Comparison of ENCODE assay signal across 26 cellular contexts in genomic region chr3:127985655-127986225, GRCh38.
"Had no signal": no experiment of that assay in that cellular context is flagged by ENCODE, and none has a peak within 500 bp of the region (broad histone marks: within the 10 kb centered on the region; RNA-seq: fewer than 3 reads in every experiment).

No MANE protein-coding gene starts in this region.

- H3K9me3 ChIP-seq: adrenal gland, body of pancreas had no signal

- H3K4me3 ChIP-seq: adrenal gland, body of pancreas had no signal

- ATAC-seq: activated CD4-positive, alpha-beta T cell treated with anti-CD3 and anti-CD28 coated beads for 36 hours; activated CD8-positive, alpha-beta memory T cell treated with anti-CD3 and anti-CD28 coated beads, Interleukin-2, amount 10 ng/mL, durations not matched to agents 7 days and 5 days; activated CD8-positive, alpha-beta T cell treated with anti-CD3 and anti-CD28 coated beads, Interleukin-2, amount 10 ng/mL, durations not matched to agents 7 days and 5 days; activated naive CD8-positive, alpha-beta T cell treated with anti-CD3 and anti-CD28 coated beads, Interleukin-2, amount 50 U/mL, for 24 hours; body of pancreas; effector memory CD8-positive, alpha-beta T cell had no signal

- H3K36me3 ChIP-seq: adrenal gland had no signal

- DNase-seq: activated CD4-positive, alpha-beta memory T cell treated with anti-CD3 and anti-CD28 coated beads for 36 hours; activated CD4-positive, alpha-beta T cell treated with anti-CD3 and anti-CD28 coated beads for 36 hours; activated CD4-positive, alpha-beta T cell treated with anti-CD3 and anti-CD28 coated beads, Interleukin-2, amount 10 ng/mL, durations not matched to agents 24 days and 14 days; activated CD4-positive, CD25-positive, alpha-beta regulatory T cell; activated CD4-positive, CD25-positive, alpha-beta regulatory T cell treated with anti-CD3 and anti-CD28 coated beads, Interleukin-2, amount 50 U/mL, for 72 hours; activated CD8-positive, alpha-beta memory T cell treated with anti-CD3 and anti-CD28 coated beads, Interleukin-2, amount 10 ng/mL, durations not matched to agents 7 days and 5 days; activated CD8-positive, alpha-beta memory T cell treated with anti-CD3 and anti-CD28 coated beads, Interleukin-2, amount 50 U/mL, for 4 hours; activated CD8-positive, alpha-beta T cell treated with anti-CD3 and anti-CD28 coated beads, Interleukin-2, amount 10 ng/mL, durations not matched to agents 7 days and 5 days; activated effector memory CD4-positive, alpha-beta T cell treated with anti-CD3 and anti-CD28 coated beads, Interleukin-2, amount 50 U/mL, for 16 hours; activated naive CD4-positive, alpha-beta T cell treated with anti-CD3 and anti-CD28 coated beads for 36 hours; activated naive CD8-positive, alpha-beta T cell treated with anti-CD3 and anti-CD28 coated beads for 36 hours; activated naive CD8-positive, alpha-beta T cell treated with anti-CD3 and anti-CD28 coated beads, Interleukin-2, amount 50 U/mL, for 24 hours; activated T-cell treated with anti-CD3 and anti-CD28 coated beads, Interleukin-2, amount 50 U/mL, for 1 hour; activated T-cell treated with anti-CD3 and anti-CD28 coated beads, Interleukin-2, amount 50 U/mL, for 48 hours; adrenal gland; amygdala; aorta; body of pancreas; caudate nucleus; cortex of kidney; dermis blood vessel endothelial cell; effector CD4-positive, alpha-beta T cell; effector memory CD8-positive, alpha-beta T cell; foreskin fibroblast; T-helper 2 cell had no signal

- H3K4me1 ChIP-seq: adrenal gland, body of pancreas had no signal

- H3K27me3 ChIP-seq: adrenal gland, body of pancreas had no signal

- H3K27ac ChIP-seq: adrenal gland, body of pancreas, epithelial cell of prostate had no signal
